Comparison of ENCODE assay signal across 8 cellular contexts in genomic region chr12:77324763-77325468, GRCh38.
DNase-seq lines count a peak whose midpoint lies in the region; ATAC-seq and TF ChIP-seq lines count a peak whose summit lies in the region.

No MANE protein-coding gene starts in this region.

- peak overlapping the region; percentile 69 for H3K4me3 ChIP-seq in BLaER1
- H3K4me3 ChIP-seq in foreskin fibroblast (ENCODE audit: low read depth in 1 of 2, low read length in 2 of 2): peak overlapping the region; percentile 78 to 91

- H3K36me3 Mint-ChIP-seq in activated CD8-positive, alpha-beta T cell treated with anti-CD3 and anti-CD28 coated beads, Interleukin-2, amount 10 ng/mL, durations not matched to agents 7 days and 5 days (ENCODE audit: low read depth): no peaks in the 10 kb centered on the region
- H3K36me3 Mint-ChIP-seq in naive thymus-derived CD8-positive, alpha-beta T cell: peaks cover 0 to 7% (median 3%) of the 10 kb centered on the region in 3 donors
- H3K36me3 Mint-ChIP-seq in type B pancreatic cell: no peaks in the 10 kb centered on the region

- peaks cover 6% of the 10 kb centered on the region for H3K4me1 Mint-ChIP-seq in activated CD8-positive, alpha-beta T cell treated with anti-CD3 and anti-CD28 coated beads, Interleukin-2, amount 10 ng/mL, durations not matched to agents 7 days and 5 days (ENCODE audit: low read depth)
- peaks cover 7 to 16% (median 13%) of the 10 kb centered on the region in 4 donors for H3K4me1 Mint-ChIP-seq in naive thymus-derived CD8-positive, alpha-beta T cell
- no peaks in the 10 kb centered on the region for H3K4me1 Mint-ChIP-seq in type B pancreatic cell (ENCODE audit: unreplicated experiment)

- no peaks in the 10 kb centered on the region for H3K9me3 ChIP-seq in BLaER1

- POLR2A ChIA-PET in activated CD8-positive, alpha-beta T cell treated with anti-CD3 and anti-CD28 coated beads, Interleukin-2, amount 10 ng/mL, durations not matched to agents 7 days and 5 days (lab: Charles Lee): no interaction called here
- POLR2A ChIA-PET in naive thymus-derived CD8-positive, alpha-beta T cell (lab: Charles Lee): no interaction called here

- H3K36me3 ChIP-seq in BLaER1: no peaks in the 10 kb centered on the region

- H3K27me3 Mint-ChIP-seq in activated CD8-positive, alpha-beta T cell treated with anti-CD3 and anti-CD28 coated beads, Interleukin-2, amount 10 ng/mL, durations not matched to agents 7 days and 5 days (ENCODE audit: low read depth): peaks cover 40% of the 10 kb centered on the region
- peaks cover 34 to 80% (median 50%) of the 10 kb centered on the region in 5 donors for H3K27me3 Mint-ChIP-seq in naive thymus-derived CD8-positive, alpha-beta T cell
- peaks cover 56% of the 10 kb centered on the region for H3K27me3 Mint-ChIP-seq in type B pancreatic cell

- H3K27me3 ChIP-seq in BLaER1: peaks cover 22% of the 10 kb centered on the region

- CTCF ChIA-PET in activated CD8-positive, alpha-beta T cell treated with anti-CD3 and anti-CD28 coated beads, Interleukin-2, amount 10 ng/mL, durations not matched to agents 7 days and 5 days (lab: Charles Lee): interaction anchor here (1.4 kb wide), 1 partner anchor 11 kb away, joined by 5 read pairs; no protein-coding TSS in a partner anchor

- H3K27ac Mint-ChIP-seq in activated CD8-positive, alpha-beta T cell treated with anti-CD3 and anti-CD28 coated beads, Interleukin-2, amount 10 ng/mL, durations not matched to agents 7 days and 5 days: no peak overlapping the region
- no peak overlapping the region for H3K27ac Mint-ChIP-seq in naive thymus-derived CD8-positive, alpha-beta T cell
- peak overlapping the region; percentile 75 for H3K27ac Mint-ChIP-seq in type B pancreatic cell

- peaks cover 9% of the 10 kb centered on the region; the same call in 1 of the 2 replicates for H3K4me1 ChIP-seq in BLaER1

- peak overlapping the region; percentile 94 for H3K4me2 ChIP-seq in BLaER1

- DNase-seq in NCI-H2107 (lab: John Stamatoyannopoulos, UW) (peak; percentile 2), foreskin fibroblast (peak; percentile 68 to 93), type B pancreatic cell (ENCODE audit: extremely low spot score, unreplicated experiment) (peak; percentile 79)
- peak; percentile 40 for DNase-seq in activated CD8-positive, alpha-beta T cell treated with anti-CD3 and anti-CD28 coated beads, Interleukin-2, amount 10 ng/mL, durations not matched to agents 7 days and 5 days
- DNase-seq in naive thymus-derived CD8-positive, alpha-beta T cell: no peak

- no peak overlapping the region for H3K27ac ChIP-seq in BLaER1

- H3K4me3 Mint-ChIP-seq in activated CD8-positive, alpha-beta T cell treated with anti-CD3 and anti-CD28 coated beads, Interleukin-2, amount 10 ng/mL, durations not matched to agents 7 days and 5 days: peak overlapping the region; percentile 50
- H3K4me3 Mint-ChIP-seq in naive thymus-derived CD8-positive, alpha-beta T cell: peak overlapping the region in 7 of 10 donors; percentile 36 to 66 (median 46)
- peak overlapping the region; percentile 95 for H3K4me3 Mint-ChIP-seq in type B pancreatic cell

- ATAC-seq in GM18861 (IDR thresholded peaks at IDR 0.05; ENCODE audit: unreplicated experiment) (peak; percentile 86), HG03025 (IDR thresholded peaks at IDR 0.05; ENCODE audit: low FRiP score, unreplicated experiment) (peak; percentile 85)
- ATAC-seq in activated CD8-positive, alpha-beta T cell treated with anti-CD3 and anti-CD28 coated beads, Interleukin-2, amount 10 ng/mL, durations not matched to agents 7 days and 5 days: peak; percentile 96
- ATAC-seq in naive thymus-derived CD8-positive, alpha-beta T cell: no peak

- peak overlapping the region; percentile 59 for H3K9ac ChIP-seq in BLaER1

- TF ChIP-seq CTCF in foreskin fibroblast (IDR thresholded peaks at IDR 0.05; ENCODE audit: low read depth, low read length) (peak; percentile 51), type B pancreatic cell (conservative IDR thresholded peaks at IDR 0.05) (peak; percentile 67)

- no peaks in the 10 kb centered on the region for H3K9me3 Mint-ChIP-seq in activated CD8-positive, alpha-beta T cell treated with anti-CD3 and anti-CD28 coated beads, Interleukin-2, amount 10 ng/mL, durations not matched to agents 7 days and 5 days (ENCODE audit: insufficient read depth)
- H3K9me3 Mint-ChIP-seq in naive thymus-derived CD8-positive, alpha-beta T cell: peaks cover 0 to 6% (median 0%) of the 10 kb centered on the region in 9 donors
- H3K9me3 Mint-ChIP-seq in type B pancreatic cell: no peaks in the 10 kb centered on the region

- H4K20me1 ChIP-seq in BLaER1: no peaks in the 10 kb centered on the region

Comparison
In these comparisons a context has a peak if more than half of its experiments do, and no peak if none do; other contexts are left out.
1. ATAC-seq: peak in GM18861 (single experiment), HG03025 (single experiment) and activated CD8-positive, alpha-beta T cell treated with anti-CD3 and anti-CD28 coated beads, Interleukin-2, amount 10 ng/mL, durations not matched to agents 7 days and 5 days (single experiment); none in naive thymus-derived CD8-positive, alpha-beta T cell (0 of 2).
2. DNase-seq: peak in NCI-H2107 (single experiment), activated CD8-positive, alpha-beta T cell treated with anti-CD3 and anti-CD28 coated beads, Interleukin-2, amount 10 ng/mL, durations not matched to agents 7 days and 5 days (single experiment), foreskin fibroblast (2 of 2) and type B pancreatic cell (single experiment); none in naive thymus-derived CD8-positive, alpha-beta T cell (0 of 10).
3. Peak in every context shown above with its lines, with median percentiles within 50 percentile points of each other: H3K4me3 Mint-ChIP-seq.